25 cellular contexts compared by ENCODE assay signal in the genomic region with DNA sequence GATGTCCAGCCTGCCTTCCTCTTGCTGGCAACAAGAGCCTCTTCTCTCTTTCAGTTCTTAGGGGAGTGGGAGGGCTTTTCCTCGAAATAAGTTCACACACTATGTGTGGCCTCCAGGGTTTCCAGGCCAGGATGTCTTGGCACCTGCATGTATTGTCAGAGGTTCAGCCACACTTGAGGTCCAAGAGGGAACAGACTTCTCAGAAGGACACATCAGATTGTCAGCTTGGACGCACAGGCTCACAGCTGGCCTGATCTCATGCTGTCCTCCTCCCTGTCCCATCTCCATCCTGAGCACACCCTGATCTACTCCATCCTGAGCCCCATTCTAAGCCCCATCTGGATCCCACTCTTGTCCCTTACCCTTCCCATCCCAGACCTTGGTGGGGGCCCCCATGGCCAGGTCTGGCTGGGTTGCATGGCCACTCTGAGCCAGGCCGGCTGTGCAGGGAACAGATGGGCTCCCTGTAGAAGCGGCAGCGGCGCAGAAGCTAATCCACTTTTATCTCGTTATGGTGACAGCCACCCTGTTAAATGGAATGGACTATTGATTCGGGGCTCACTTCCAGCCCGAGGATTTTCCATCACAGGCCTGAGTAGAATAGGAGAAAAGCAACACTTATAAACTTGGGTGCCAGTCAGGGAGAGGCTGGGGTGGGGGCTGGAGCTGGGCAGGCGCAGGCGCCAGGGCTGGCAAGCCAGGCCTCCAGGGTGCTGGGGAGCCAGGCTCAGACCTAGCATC.
DNase-seq lines count a peak whose midpoint lies in the region; ATAC-seq and TF ChIP-seq lines count a peak whose summit lies in the region.
"Had no signal": no experiment of that assay in that cellular context is flagged by ENCODE, and none has a peak within 500 bp of the region (broad histone marks: within the 10 kb centered on the region; RNA-seq: fewer than 3 reads in every experiment).

No MANE protein-coding gene starts in this region.

- H3K4me1 ChIP-seq in spleen: no peaks in the 10 kb centered on the region
- H3K4me1 ChIP-seq: ascending aorta; BLaER1 treated with 17β-estradiol and CSF1 and Interleukin-3, amounts not matched to agents 10 nM and 100 nM had no signal

- peaks cover 5% of the 10 kb centered on the region for H3K36me3 Mint-ChIP-seq in glutamatergic neuron (ENCODE audit: unreplicated experiment)

- no peak for TF ChIP-seq POLR2A in spleen (IDR thresholded peaks at IDR 0.05)

- TF ChIP-seq CTCF in glutamatergic neuron (IDR thresholded peaks at IDR 0.05; ENCODE audit: partially characterized antibody, unreplicated experiment) (peak; percentile 11), spleen (IDR thresholded peaks at IDR 0.05 in 8 of 11, conservative IDR thresholded peaks at IDR 0.05 in 3 of 11) (no peak)

- H3K27ac Mint-ChIP-seq in glutamatergic neuron (ENCODE audit: unreplicated experiment): peak overlapping the region; percentile 100
- H3K27ac Mint-ChIP-seq: activated T-cell treated with anti-CD3 and anti-CD28 coated beads, Interleukin-2, amount 50 U/mL, for 24 hours; IgD-negative memory B cell had no signal

- no peaks in the 10 kb centered on the region for H3K9me3 ChIP-seq in spleen
- H3K9me3 ChIP-seq: ascending aorta; BLaER1 treated with 17β-estradiol and CSF1 and Interleukin-3, amounts not matched to agents 10 nM and 100 nM; neutrophil had no signal

- H3K27me3 Mint-ChIP-seq in glutamatergic neuron (ENCODE audit: unreplicated experiment): peaks cover 40% of the 10 kb centered on the region

- H3K4me1 Mint-ChIP-seq in glutamatergic neuron (ENCODE audit: low read depth, unreplicated experiment): peaks cover 48% of the 10 kb centered on the region
- H3K4me1 Mint-ChIP-seq: IgD-negative memory B cell had no signal

- H3K4me3 ChIP-seq in spleen: no peak overlapping the region
- H3K4me3 ChIP-seq: ascending aorta; BLaER1 treated with 17β-estradiol and CSF1 and Interleukin-3, amounts not matched to agents 10 nM and 100 nM; hepatocyte had no signal

- ATAC-seq in GM21786 (IDR thresholded peaks at IDR 0.05; ENCODE audit: unreplicated experiment): no peak
- ATAC-seq: esophagus mucosa had no signal

- H3K27ac ChIP-seq in spleen: no peak overlapping the region
- H3K27ac ChIP-seq: ascending aorta; BLaER1 treated with 17β-estradiol and CSF1 and Interleukin-3, amounts not matched to agents 10 nM and 100 nM; hepatocyte; neutrophil had no signal

- 79 to 89% (median 83%) methylated on average over 11 of the region's 11 CpGs for WGBS in spleen, 5 donors

- H3K36me3 ChIP-seq in spleen: no peaks in the 10 kb centered on the region
- H3K36me3 ChIP-seq: ascending aorta; BLaER1 treated with 17β-estradiol and CSF1 and Interleukin-3, amounts not matched to agents 10 nM and 100 nM; neutrophil had no signal

- H3K27me3 ChIP-seq in spleen (replicated peaks in 1 of 7): peaks cover 0 to 23% (median 7%) of the 10 kb centered on the region in 7 donors
- H3K27me3 ChIP-seq: ascending aorta; BLaER1 treated with 17β-estradiol and CSF1 and Interleukin-3, amounts not matched to agents 10 nM and 100 nM had no signal

- H3K9me3 Mint-ChIP-seq in glutamatergic neuron (ENCODE audit: unreplicated experiment): peaks cover 37% of the 10 kb centered on the region
- H3K9me3 Mint-ChIP-seq: activated T-cell treated with anti-CD3 and anti-CD28 coated beads, Interleukin-2, amount 50 U/mL, for 24 hours; IgD-negative memory B cell had no signal

- H3K4me3 Mint-ChIP-seq in glutamatergic neuron (ENCODE audit: unreplicated experiment): peak overlapping the region; percentile 76
- H3K4me3 Mint-ChIP-seq: activated T-cell treated with anti-CD3 and anti-CD28 coated beads, Interleukin-2, amount 50 U/mL, for 24 hours; IgD-negative memory B cell had no signal

- intact Hi-C loops in spleen (cut with DNase I; ENCODE audit: low total_unique reads): no loop called here

- DNase-seq in activated effector memory CD4-positive, alpha-beta T cell treated with anti-CD3 and anti-CD28 coated beads, Interleukin-2, amount 50 U/mL, for 16 hours: peak; percentile 36
- DNase-seq in activated effector memory CD4-positive, alpha-beta T cell treated with Interleukin-2 at 50 U/mL for 16 hours: no peak
- DNase-seq in NCI-H69 (lab: John Stamatoyannopoulos, UW) (peak; percentile 2), glutamatergic neuron (peak; percentile 72), spleen (peak; percentile 50), H4 (ENCODE audit: low spot score) (no peak)
- DNase-seq in activated CD4-positive, alpha-beta T cell treated with anti-CD3 and anti-CD28 coated beads for 48 hours: no peak
- DNase-seq: ACHN; activated CD4-positive, alpha-beta T cell treated with anti-CD3 and anti-CD28 coated beads for 1 hour; activated naive CD4-positive, alpha-beta T cell treated with anti-CD3 and anti-CD28 coated beads, Interleukin-2, amount 50 U/mL, for 16 hours; activated T-cell treated with anti-CD3 and anti-CD28 coated beads, Interleukin-2, amount 50 U/mL, for 24 hours; cerebellar nuclear complex; effector memory CD4-positive, alpha-beta T cell; foreskin melanocyte; NCI-H1436 treated with DMSO at 0.1 percent for 48 hours; NCI-H2171 treated with DMSO at 0.1 percent for 48 hours; NCI-H748 treated with DMSO at 0.1 percent for 48 hours; stimulated activated CD4-positive, alpha-beta T cell treated with anti-CD3 and anti-CD28 coated beads, Interleukin-12 subunit alpha, Interleukin-12 subunit beta, amount 100 ng/mL, for 4 hours had no signal

Comparison
In these comparisons a context has a peak if more than half of its experiments do, and no peak if none do; other contexts are left out.
1. DNase-seq: peak in activated effector memory CD4-positive, alpha-beta T cell treated with anti-CD3 and anti-CD28 coated beads, Interleukin-2, amount 50 U/mL, for 16 hours (single experiment), NCI-H69 (single experiment), glutamatergic neuron (single experiment) and spleen (single experiment); none in activated effector memory CD4-positive, alpha-beta T cell treated with Interleukin-2 at 50 U/mL for 16 hours (single experiment), activated CD4-positive, alpha-beta T cell treated with anti-CD3 and anti-CD28 coated beads for 48 hours (single experiment) and H4 (single experiment).